Comparison of ENCODE assay signal across 17 cellular contexts in the genomic region with DNA sequence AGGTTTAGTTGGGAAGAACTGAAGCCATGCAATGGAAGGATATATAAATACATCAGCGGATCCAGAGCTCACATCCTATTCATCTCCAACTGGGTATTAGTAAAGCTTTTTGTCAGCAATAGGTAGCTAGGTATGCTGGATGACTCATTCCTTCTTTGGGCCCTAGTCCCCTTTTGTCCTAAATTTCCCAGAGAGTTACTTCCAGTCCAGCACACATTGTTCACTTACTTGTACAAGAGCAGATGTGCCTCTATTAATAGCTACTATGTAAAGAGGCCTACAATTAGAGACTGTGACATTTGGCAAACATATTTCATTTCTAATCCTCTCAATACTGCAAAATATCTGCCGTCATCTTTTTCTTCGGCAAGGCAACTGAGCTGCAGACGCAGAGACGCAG. TPM values are rescaled to one million over a fixed set of nuclear protein-coding genes. Genes with fewer than 3 reads are reported as not detected.
DNase-seq lines count a peak whose midpoint lies in the region; ATAC-seq, FAIRE-seq and TF ChIP-seq lines count a peak whose summit lies in the region.
"Had no signal": no experiment of that assay in that cellular context is flagged by ENCODE, and none has a peak within 500 bp of the region (broad histone marks: within the 10 kb centered on the region; RNA-seq: fewer than 3 reads in every experiment).

No MANE protein-coding gene starts in this region.

- peaks cover 17% of the 10 kb centered on the region for H3K4me1 ChIP-seq in A549
- no peaks in the 10 kb centered on the region for H3K4me1 ChIP-seq in H9 (ENCODE audit: insufficient read depth, low read length)
- H3K4me1 ChIP-seq: parathyroid adenoma had no signal

- TF ChIP-seq CTCF in A549 (IDR thresholded peaks at IDR 0.05) (no peak), H9 (conservative IDR thresholded peaks at IDR 0.05) (no peak)

- H3K27me3 Mint-ChIP-seq in T-cell (no peaks in the 10 kb centered on the region), immature natural killer cell (ENCODE audit: low read depth in 3 of 3) (peaks cover 0 to 10% (median 4%) of the 10 kb centered on the region in 3 donors), H9 (ENCODE audit: low read depth) (peaks cover 4% of the 10 kb centered on the region; the same call in 1 of the 2 replicates)
- H3K27me3 Mint-ChIP-seq: stimulated activated naive CD8-positive, alpha-beta T cell treated with anti-CD3 and anti-CD28 coated beads, Interleukin-15, amount 100 ng/mL, for 72 hours had no signal

- no peak for TF ChIP-seq EP300 in A549 (IDR thresholded peaks at IDR 0.05)

- CTCF ChIA-PET in A549 (lab: Yijun Ruan, JAX) = interaction anchor here (1.8 to 5.2 kb wide), 2 partner anchors 43 to 195 kb away, joined by 7 to 29 read pairs; no protein-coding TSS in a partner anchor
- CTCF ChIA-PET in T-cell (lab: Charles Lee) = interaction anchor here in 1 of 2 donors (0.6 to 0.9 kb wide), 2 partner anchors 19 to 128 kb away, joined by 3 read pairs; no protein-coding TSS in a partner anchor

- H3K79me1 ChIP-seq in H9 (ENCODE audit: insufficient read depth, low read depth, low read length, poor library complexity, severe bottlenecking) = no peaks in the 10 kb centered on the region

- DNase-seq in A549 (ENCODE audit: low read depth in 1 of 2, low spot score in 1 of 2) (no peak), NCI-H1417 treated with DMSO at 0.1 percent for 48 hours (lab: John Stamatoyannopoulos, UW) (peak; percentile 36), T-cell (no peak), immature natural killer cell (no peak), NCI-H345 treated with DMSO at 0.1 percent for 48 hours (lab: John Stamatoyannopoulos, UW; ENCODE audit: unreplicated experiment) (no peak), UCSD-AML1 (lab: John Stamatoyannopoulos, UW; ENCODE audit: unreplicated experiment) (no peak), H9 (no peak), mesenteric fat pad (ENCODE audit: low spot score) (no peak)
- DNase-seq: activated CD8-positive, alpha-beta memory T cell treated with anti-CD3 and anti-CD28 coated beads for 24 hours; amygdala; kidney; MM.1S; NCI-H2227 treated with DMSO at 0.1 percent for 48 hours; stimulated activated naive CD8-positive, alpha-beta T cell treated with anti-CD3 and anti-CD28 coated beads, Interleukin-15, amount 100 ng/mL, for 72 hours; SW 1271 had no signal

- no peak overlapping the region for H3K27ac Mint-ChIP-seq in T-cell
- peak overlapping the region in 3 of 6 donors; percentile 51 to 73 (median 61) for H3K27ac Mint-ChIP-seq in immature natural killer cell
- H3K27ac Mint-ChIP-seq in H9 = no peak overlapping the region
- H3K27ac Mint-ChIP-seq: stimulated activated naive CD8-positive, alpha-beta T cell treated with anti-CD3 and anti-CD28 coated beads, Interleukin-15, amount 100 ng/mL, for 72 hours had no signal

- no peak overlapping the region for H3K56ac ChIP-seq in H9 (ENCODE audit: insufficient read length, low read depth, low read length)

- no peak overlapping the region for H2BK12ac ChIP-seq in H9 (ENCODE audit: insufficient read length, low read depth, low read length)

- H2BK20ac ChIP-seq in H9 (ENCODE audit: low read depth, low read length, poor library complexity, severe bottlenecking) = no peak overlapping the region

- no peaks in the 10 kb centered on the region for H3K9me3 Mint-ChIP-seq in T-cell
- H3K9me3 Mint-ChIP-seq in immature natural killer cell = no peaks in the 10 kb centered on the region
- H3K9me3 Mint-ChIP-seq in H9 = no peaks in the 10 kb centered on the region
- H3K9me3 Mint-ChIP-seq: stimulated activated naive CD8-positive, alpha-beta T cell treated with anti-CD3 and anti-CD28 coated beads, Interleukin-15, amount 100 ng/mL, for 72 hours had no signal

- peaks cover 4% of the 10 kb centered on the region for H3K23me2 ChIP-seq in H9 (ENCODE audit: insufficient read length, low read depth, low read length, poor library complexity, severe bottlenecking)

- H4K20me1 ChIP-seq in H9 (ENCODE audit: control insufficient read depth, insufficient read depth, insufficient read length) = no peaks in the 10 kb centered on the region

- no peak for FAIRE-seq in A549 (lab: Jason Lieb, UNC)
- FAIRE-seq: kidney, RCC 7860 had no signal

- no peak overlapping the region for H2BK5ac ChIP-seq in H9 (ENCODE audit: insufficient read length, low read length)

- H2BK15ac ChIP-seq in H9 (ENCODE audit: low read depth, low read length) = no peak overlapping the region

- TF ChIP-seq POLR2A in A549 (IDR thresholded peaks at IDR 0.05; ENCODE audit: low read length) = no peak

- no peaks in the 10 kb centered on the region for H3K9me3 ChIP-seq in A549
- H3K9me3 ChIP-seq in H9 (ENCODE audit: control insufficient read depth, low read depth, low read length) = no peaks in the 10 kb centered on the region

- POLR2A ChIA-PET in A549 (lab: Yijun Ruan, JAX) (no interaction called here), T-cell (lab: Charles Lee) (no interaction called here)

- H4K8ac ChIP-seq in H9 (replicated peaks; ENCODE audit: insufficient read length, low read depth, low read length) = no peak overlapping the region

- H3K9ac ChIP-seq in H9 (ENCODE audit: extremely low read depth, insufficient read length, low read length) = no peak overlapping the region
- H3K9ac ChIP-seq: parathyroid adenoma had no signal

- H3K4me1 Mint-ChIP-seq in T-cell (peaks cover 25 to 26% (median 26%) of the 10 kb centered on the region in 3 donors), immature natural killer cell (peaks cover 34 to 36% of the 10 kb centered on the region in 2 donors), H9 (peaks cover 18 to 19% of the 10 kb centered on the region in 2 experiments)

- WGBS in A549 (ENCODE audit: missing lambda C conversion rate) = 98% methylated on average over 5 of the region's 5 CpGs
- WGBS in H9 (ENCODE audit: extremely low coverage, insufficient read length, low lambda C conversion rate) = no CpG with 5 or more reads among the region's 5 CpGs

- no peak overlapping the region for H4K91ac ChIP-seq in H9 (ENCODE audit: insufficient read length, low read depth, low read length)

- H2AK5ac ChIP-seq in H9 (ENCODE audit: insufficient read length, low read length) = no peak overlapping the region

- no peak overlapping the region for H3K4me3 ChIP-seq in A549

- H3K23ac ChIP-seq in H9 (ENCODE audit: insufficient read length, low read depth, low read length) = no peak overlapping the region

- H2BK120ac ChIP-seq in H9 (ENCODE audit: low read depth, low read length, poor library complexity, severe bottlenecking) = no peak overlapping the region

- H3K79me2 ChIP-seq in H9 (ENCODE audit: insufficient read depth, low read length) = peaks cover 20% of the 10 kb centered on the region; the same call in 1 of the 2 replicates

- H3K14ac ChIP-seq in H9 (ENCODE audit: insufficient read depth, low read length) = no peak overlapping the region

- no peak overlapping the region for H4K5ac ChIP-seq in H9 (ENCODE audit: insufficient read length, low read depth, low read length)

- H3K4me3 Mint-ChIP-seq in T-cell (peak overlapping the region in 2 of 3 donors; percentile 9 to 17), immature natural killer cell (peak overlapping the region in 3 of 5 donors; percentile 13 to 71 (median 16)), H9 (no peak overlapping the region; a peak in 1 of 5 replicates)

- H2AFZ ChIP-seq in H9 (ENCODE audit: low read length) = no peak overlapping the region
- H2AFZ ChIP-seq: parathyroid adenoma had no signal

- ATAC-seq in A549 = no peak
- ATAC-seq in T-cell (replicated peaks in 1 of 4) = no peak
- ATAC-seq: stimulated activated naive CD8-positive, alpha-beta T cell treated with anti-CD3 and anti-CD28 coated beads, Interleukin-15, amount 100 ng/mL, for 72 hours had no signal

- H3K4me2 ChIP-seq in A549 (no peak overlapping the region), H9 (ENCODE audit: insufficient read depth, insufficient read length, low read length) (no peak overlapping the region)

- no peak overlapping the region for H3T11ph ChIP-seq in H9 (ENCODE audit: low read length)

- no peak for TF ChIP-seq RAD21 in A549 (conservative IDR thresholded peaks at IDR 0.05 in 1 of 2, IDR thresholded peaks at IDR 0.05 in 1 of 2)

- no peak overlapping the region for H3K4ac ChIP-seq in H9 (ENCODE audit: low read depth, low read length)

- H3K27ac ChIP-seq in A549 (no peak overlapping the region), H9 (ENCODE audit: insufficient read length, low read depth, low read length) (no peak overlapping the region)
- H3K27ac ChIP-seq: parathyroid adenoma had no signal

- H3K18ac ChIP-seq in H9 (ENCODE audit: insufficient read length, low read depth, low read length) = no peak overlapping the region

- H3K27me3 ChIP-seq in H9 (ENCODE audit: insufficient read depth, low read length) = no peaks in the 10 kb centered on the region

- H3K36me3 Mint-ChIP-seq in T-cell = no peaks in the 10 kb centered on the region
- H3K36me3 Mint-ChIP-seq in immature natural killer cell = no peaks in the 10 kb centered on the region
- peaks cover 0 to 12% (median 5%) of the 10 kb centered on the region in 3 experiments; a peak in 4 of 7 replicates for H3K36me3 Mint-ChIP-seq in H9 (ENCODE audit: insufficient read depth in 1 of 3, low read depth in 3 of 3)

TF ChIP-seq in A549, 52 proteins besides CTCF, POLR2A, EP300 and RAD21:
- TF ChIP-seq FOSL2 (IDR thresholded peaks at IDR 0.05) (no peak), FOSL2 (CRISPR knock-in tag; IDR thresholded peaks at IDR 0.05) (peak; percentile 42; the same call in 1 of the 2 replicates), FOSB (CRISPR knock-in tag; IDR thresholded peaks at IDR 0.05) (no peak)

RNA-seq across cellular contexts. Expression of gene SLC4A7, which starts 1.7 kb away (rescaled TPM):
- 49.1 and 70.2 TPM in 2 replicates for polyA plus RNA-seq in A549 (2011; rRNA removed)
- polyA plus RNA-seq in A549 (2012; cell fraction: cytosol; rRNA removed) = 5.8 and 6.6 TPM in 2 replicates
- 15.8 and 19.0 TPM in 2 replicates for polyA plus RNA-seq in A549 (2012; cell fraction: nucleus; rRNA removed)
- polyA plus RNA-seq in A549 (2017; fragmentation: RNase III; extraction: RNeasy Plus Mini Kit Qiagen cat#74134 plus additional on column Dnase treatment) = 33.6 to 38.1 TPM (median 35.1 TPM) in 3 replicates
- 50.1 and 55.9 TPM in 2 replicates for polyA minus RNA-seq in A549 (2011; rRNA and poly(A)+ RNA removed)
- total RNA-seq in T-cell = 10 to 100 TPM; 47.4 to 66.4 (median 55.5) TPM
- polyA plus RNA-seq in immature natural killer cell = 10 to 100 TPM in 1 of 3 donors, 1 to 10 TPM in 2; 1.6 to 13.5 (median 8.4) TPM
- total RNA-seq in H9 (2021) = 42.9 and 46.1 TPM in 2 replicates
- total RNA-seq in mesenteric fat pad = 29.2 TPM

Comparison
In these comparisons a context has a peak if more than half of its experiments do, and no peak if none do; other contexts are left out.
1. H3K4me3 Mint-ChIP-seq: peak in T-cell (2 of 3) and immature natural killer cell (3 of 5); none in H9 (0 of 2).